8 cellular contexts compared by ENCODE assay signal in genomic region chrX:153032397-153033118, GRCh38. TPM values are rescaled to one million over a fixed set of nuclear protein-coding genes. Genes with fewer than 3 reads are reported as not detected.
A peak's percentile ranks its signal among the peaks of the same experiment; 100 is the strongest.
DNase-seq lines count a peak whose midpoint lies in the region; ATAC-seq and TF ChIP-seq lines count a peak whose summit lies in the region.

No MANE protein-coding gene starts in this region.

- H3K4me1 ChIP-seq in OCI-LY3 (ENCODE audit: low read length), result peaks cover 5% of the 10 kb centered on the region

- H3K9me2 ChIP-seq in neural cell (ENCODE audit: insufficient read depth, low read length), result no peaks in the 10 kb centered on the region

- peak overlapping the region; percentile 94 for H3K4me2 ChIP-seq in OCI-LY3 (ENCODE audit: low read length)
- H3K4me2 ChIP-seq in neural cell (ENCODE audit: low read length), result no peak overlapping the region

- TF ChIP-seq CTCF in OCI-LY3 (IDR thresholded peaks at IDR 0.05; ENCODE audit: low read depth, low read length) (peak; percentile 70), fibroblast of the aortic adventitia (IDR thresholded peaks at IDR 0.05; ENCODE audit: insufficient read depth, low read length) (peak; percentile 72), neural cell (IDR thresholded peaks at IDR 0.05; ENCODE audit: poor library complexity, severe bottlenecking) (peak; percentile 87)

- no peaks in the 10 kb centered on the region for H3K4me1 Mint-ChIP-seq in activated T-cell treated with anti-CD3 and anti-CD28 coated beads, Interleukin-2, amount 50 U/mL, for 72 hours (ENCODE audit: low read depth)
- H3K4me1 Mint-ChIP-seq in stimulated activated naive CD8-positive, alpha-beta T cell treated with anti-CD3 and anti-CD28 coated beads, Interleukin-15, amount 100 ng/mL, for 72 hours, result peaks cover 8% of the 10 kb centered on the region

- H3K4me3 ChIP-seq in OCI-LY3 (ENCODE audit: low read length) (peak overlapping the region; percentile 76), fibroblast of the aortic adventitia (ENCODE audit: low read depth, low read length) (peak overlapping the region; percentile 37), neural cell (ENCODE audit: low read length) (peak overlapping the region; percentile 37)

- H3F3A ChIP-seq in neural cell (ENCODE audit: insufficient read depth, low read length, poor library complexity, severe bottlenecking), result no peaks in the 10 kb centered on the region

- no peaks in the 10 kb centered on the region for H3K27me3 ChIP-seq in OCI-LY3 (ENCODE audit: low read depth, low read length)
- no peaks in the 10 kb centered on the region for H3K27me3 ChIP-seq in neural cell (ENCODE audit: insufficient read depth, low read depth, low read length)

- no peaks in the 10 kb centered on the region for H3K9me3 Mint-ChIP-seq in activated T-cell treated with anti-CD3 and anti-CD28 coated beads, Interleukin-2, amount 50 U/mL, for 72 hours
- no peaks in the 10 kb centered on the region for H3K9me3 Mint-ChIP-seq in stimulated activated naive CD8-positive, alpha-beta T cell treated with anti-CD3 and anti-CD28 coated beads, Interleukin-15, amount 100 ng/mL, for 72 hours

- H3K79me2 ChIP-seq in OCI-LY3 (ENCODE audit: low read length) (no peaks in the 10 kb centered on the region), neural cell (replicated peaks; ENCODE audit: insufficient read depth, low read length) (no peaks in the 10 kb centered on the region)

- H3K27ac Mint-ChIP-seq in activated T-cell treated with anti-CD3 and anti-CD28 coated beads, Interleukin-2, amount 50 U/mL, for 72 hours, result no peak overlapping the region
- peak overlapping the region; percentile 91 to 95 for H3K27ac Mint-ChIP-seq in stimulated activated naive CD8-positive, alpha-beta T cell treated with anti-CD3 and anti-CD28 coated beads, Interleukin-15, amount 100 ng/mL, for 72 hours

- DNase-seq in AG20443 (ENCODE audit: low spot score) (peak; percentile 86), fibroblast of the aortic adventitia (ENCODE audit: low read depth) (peak; percentile 32)
- DNase-seq in activated T-cell treated with anti-CD3 and anti-CD28 coated beads, Interleukin-2, amount 50 U/mL, for 72 hours, result peak; percentile 72 to 83
- DNase-seq in stimulated activated naive CD8-positive, alpha-beta T cell treated with anti-CD3 and anti-CD28 coated beads, Interleukin-15, amount 100 ng/mL, for 72 hours, result peak; percentile 67 to 74

- ATAC-seq in HG03439 (IDR thresholded peaks at IDR 0.05; ENCODE audit: unreplicated experiment), result peak; percentile 86
- ATAC-seq in activated T-cell treated with anti-CD3 and anti-CD28 coated beads, Interleukin-2, amount 50 U/mL, for 72 hours (replicated peaks in 1 of 2), result peak; percentile 78 to 89
- peak; percentile 73 for ATAC-seq in stimulated activated naive CD8-positive, alpha-beta T cell treated with anti-CD3 and anti-CD28 coated beads, Interleukin-15, amount 100 ng/mL, for 72 hours

- H3K36me3 Mint-ChIP-seq in activated T-cell treated with anti-CD3 and anti-CD28 coated beads, Interleukin-2, amount 50 U/mL, for 72 hours (ENCODE audit: insufficient read depth in 2 of 2), result no peaks in the 10 kb centered on the region

- H3K9ac ChIP-seq in OCI-LY3 (ENCODE audit: low read length), result peak overlapping the region; percentile 60
- H3K9ac ChIP-seq in neural cell (ENCODE audit: low read length), result no peak overlapping the region

- 0 out of 2 replicates have a peak overlapping the region, but pooled peaks have one; percentile 4 for H3K27ac ChIP-seq in OCI-LY3 (ENCODE audit: low read length)
- no peak overlapping the region for H3K27ac ChIP-seq in neural cell (ENCODE audit: low read length)

- in situ Hi-C loops in GM18951 (cut with MboI; ENCODE audit: low sequenced_read_pairs, unreplicated experiment), result no loop called here

- no peaks in the 10 kb centered on the region for H4K20me1 ChIP-seq in OCI-LY3 (ENCODE audit: insufficient read depth, low read length)
- no peaks in the 10 kb centered on the region for H4K20me1 ChIP-seq in neural cell (ENCODE audit: insufficient read depth)

- no peak for TF ChIP-seq EP300 in neural cell (conservative IDR thresholded peaks at IDR 0.05; ENCODE audit: poor library complexity, severe bottlenecking)

- peak; percentile 34 for TF ChIP-seq POLR2A in GM18951 (IDR thresholded peaks at IDR 0.05; ENCODE audit: extremely low read depth, insufficient read depth, insufficient read length)

- H3K4me3 Mint-ChIP-seq in activated T-cell treated with anti-CD3 and anti-CD28 coated beads, Interleukin-2, amount 50 U/mL, for 72 hours, result peak overlapping the region; percentile 79 to 83
- peak overlapping the region; percentile 80 to 83 for H3K4me3 Mint-ChIP-seq in stimulated activated naive CD8-positive, alpha-beta T cell treated with anti-CD3 and anti-CD28 coated beads, Interleukin-15, amount 100 ng/mL, for 72 hours

- H3K9me3 ChIP-seq in OCI-LY3 (ENCODE audit: insufficient read depth, low read length), result no peaks in the 10 kb centered on the region
- no peaks in the 10 kb centered on the region for H3K9me3 ChIP-seq in neural cell (ENCODE audit: low read length)

- no peaks in the 10 kb centered on the region for H3K36me3 ChIP-seq in OCI-LY3 (replicated peaks; ENCODE audit: low read depth, low read length)
- H3K36me3 ChIP-seq in neural cell (ENCODE audit: insufficient read depth, low read length), result no peaks in the 10 kb centered on the region

- TF ChIP-seq RAD21 in neural cell (conservative IDR thresholded peaks at IDR 0.05), result peak; percentile 88

- H2AFZ ChIP-seq in OCI-LY3 (ENCODE audit: low read depth, low read length), result peak overlapping the region; percentile 69
- H2AFZ ChIP-seq in neural cell (ENCODE audit: low read depth, low read length), result no peak overlapping the region

- peaks cover 20% of the 10 kb centered on the region for H3K27me3 Mint-ChIP-seq in activated T-cell treated with anti-CD3 and anti-CD28 coated beads, Interleukin-2, amount 50 U/mL, for 72 hours (ENCODE audit: low read depth)
- no peaks in the 10 kb centered on the region for H3K27me3 Mint-ChIP-seq in stimulated activated naive CD8-positive, alpha-beta T cell treated with anti-CD3 and anti-CD28 coated beads, Interleukin-15, amount 100 ng/mL, for 72 hours

TF ChIP-seq in neural cell, 6 proteins besides CTCF, POLR2A, EP300 and RAD21:
- peak; percentile 89 for TF ChIP-seq SMC3 (conservative IDR thresholded peaks at IDR 0.05; ENCODE audit: poor library complexity)
- no peak for TF ChIP-seq MXI1 (conservative IDR thresholded peaks at IDR 0.05; ENCODE audit: poor library complexity, severe bottlenecking)
- TF ChIP-seq POLR2AphosphoS5 (IDR thresholded peaks at IDR 0.05), result no peak
- TF ChIP-seq EZH2 (IDR thresholded peaks at IDR 0.05; ENCODE audit: borderline replicate concordance, insufficient read depth, low read length, poor library complexity, severe bottlenecking), result no peak
- no peak for TF ChIP-seq TAF1 (IDR thresholded peaks at IDR 0.05; ENCODE audit: low read depth)
- TF ChIP-seq, protein P1, sequence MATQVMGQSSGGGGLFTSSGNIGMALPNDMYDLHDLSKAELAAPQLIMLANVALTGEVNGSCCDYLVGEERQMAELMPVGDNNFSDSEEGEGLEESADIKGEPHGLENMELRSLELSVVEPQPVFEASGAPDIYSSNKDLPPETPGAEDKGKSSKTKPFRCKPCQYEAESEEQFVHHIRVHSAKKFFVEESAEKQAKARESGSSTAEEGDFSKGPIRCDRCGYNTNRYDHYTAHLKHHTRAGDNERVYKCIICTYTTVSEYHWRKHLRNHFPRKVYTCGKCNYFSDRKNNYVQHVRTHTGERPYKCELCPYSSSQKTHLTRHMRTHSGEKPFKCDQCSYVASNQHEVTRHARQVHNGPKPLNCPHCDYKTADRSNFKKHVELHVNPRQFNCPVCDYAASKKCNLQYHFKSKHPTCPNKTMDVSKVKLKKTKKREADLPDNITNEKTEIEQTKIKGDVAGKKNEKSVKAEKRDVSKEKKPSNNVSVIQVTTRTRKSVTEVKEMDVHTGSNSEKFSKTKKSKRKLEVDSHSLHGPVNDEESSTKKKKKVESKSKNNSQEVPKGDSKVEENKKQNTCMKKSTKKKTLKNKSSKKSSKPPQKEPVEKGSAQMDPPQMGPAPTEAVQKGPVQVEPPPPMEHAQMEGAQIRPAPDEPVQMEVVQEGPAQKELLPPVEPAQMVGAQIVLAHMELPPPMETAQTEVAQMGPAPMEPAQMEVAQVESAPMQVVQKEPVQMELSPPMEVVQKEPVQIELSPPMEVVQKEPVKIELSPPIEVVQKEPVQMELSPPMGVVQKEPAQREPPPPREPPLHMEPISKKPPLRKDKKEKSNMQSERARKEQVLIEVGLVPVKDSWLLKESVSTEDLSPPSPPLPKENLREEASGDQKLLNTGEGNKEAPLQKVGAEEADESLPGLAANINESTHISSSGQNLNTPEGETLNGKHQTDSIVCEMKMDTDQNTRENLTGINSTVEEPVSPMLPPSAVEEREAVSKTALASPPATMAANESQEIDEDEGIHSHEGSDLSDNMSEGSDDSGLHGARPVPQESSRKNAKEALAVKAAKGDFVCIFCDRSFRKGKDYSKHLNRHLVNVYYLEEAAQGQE (IDR thresholded peaks at IDR 0.05; ENCODE audit: borderline replicate concordance), result no peak

RNA-seq across cellular contexts. Expression of gene PNMA3, which starts 23.7 kb away (rescaled TPM):
- total RNA-seq in activated T-cell treated with anti-CD3 and anti-CD28 coated beads, Interleukin-2, amount 50 U/mL, for 72 hours, result 1 to 10 TPM; 1.3 to 2.2 TPM
- under 0.01 TPM in 1 of 2 replicates, not detected in the other for total RNA-seq in fibroblast of the aortic adventitia (ENCODE audit: low replicate concordance)
- polyA plus RNA-seq in neural cell, result 3.2 and 3.7 TPM in 2 replicates
- 2.9 and 3.4 TPM in 2 replicates for polyA minus RNA-seq in neural cell

RNA-seq across cellular contexts. Expression of gene PNMA5, which starts 38.6 kb away (rescaled TPM):
- under 1 TPM in 1 of 2 donors, not detected in 1; 0.16 TPM for total RNA-seq in activated T-cell treated with anti-CD3 and anti-CD28 coated beads, Interleukin-2, amount 50 U/mL, for 72 hours
- not detected in 2 replicates for total RNA-seq in fibroblast of the aortic adventitia (ENCODE audit: low replicate concordance)
- polyA plus RNA-seq in neural cell, result 1.0 and 1.4 TPM in 2 replicates
- polyA minus RNA-seq in neural cell, result 1.2 and 1.3 TPM in 2 replicates

RNA-seq across cellular contexts. Expression of gene PNMA6A, which starts 39.7 kb away (rescaled TPM):
- total RNA-seq in activated T-cell treated with anti-CD3 and anti-CD28 coated beads, Interleukin-2, amount 50 U/mL, for 72 hours, result under 1 TPM; 0.49 to 0.60 TPM
- total RNA-seq in fibroblast of the aortic adventitia (ENCODE audit: low replicate concordance), result 1.3 and 14.9 TPM in 2 replicates
- 11.3 and 13.6 TPM in 2 replicates for polyA plus RNA-seq in neural cell
- 9.7 and 12.9 TPM in 2 replicates for polyA minus RNA-seq in neural cell

Comparison
In these comparisons a context has a peak if more than half of its experiments do, and no peak if none do; other contexts are left out.
1. DNase-seq: peak in every context shown above with its lines; median percentile 86 in AG20443; 78 in activated T-cell treated with anti-CD3 and anti-CD28 coated beads, Interleukin-2, amount 50 U/mL, for 72 hours; 70 in stimulated activated naive CD8-positive, alpha-beta T cell treated with anti-CD3 and anti-CD28 coated beads, Interleukin-15, amount 100 ng/mL, for 72 hours; 32 in fibroblast of the aortic adventitia.